ENCODE assay signal across 8 cellular contexts in the genomic region with DNA sequence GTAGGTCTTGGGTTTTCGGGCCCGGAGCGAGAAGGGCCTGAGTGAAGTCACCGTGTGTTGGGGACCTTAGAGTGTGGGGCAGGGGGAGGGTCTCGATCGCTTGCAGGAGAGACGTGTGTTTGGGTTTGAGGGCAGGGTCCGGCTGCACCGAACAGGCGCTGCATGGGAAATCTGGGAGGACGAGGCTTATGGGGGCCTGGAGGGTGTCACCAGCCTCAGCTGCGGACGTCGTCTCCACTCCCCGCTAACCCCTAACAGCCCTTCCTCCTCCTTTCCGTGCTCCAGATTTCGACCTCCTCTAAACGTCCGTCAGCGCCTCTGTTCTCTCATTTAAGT. TPM values are rescaled to one million over a fixed set of nuclear protein-coding genes. Genes with fewer than 3 reads are reported as not detected.
DNase-seq lines count a peak whose midpoint lies in the region; ATAC-seq, FAIRE-seq and TF ChIP-seq lines count a peak whose summit lies in the region.
"Not testable (repeated sequence)": the region's sequence is repeated elsewhere in the genome, so short reads cannot be mapped to it uniquely, and the experiment has no call there.

No MANE protein-coding gene starts in this region.

- H3K9me3 ChIP-seq in A549 (peaks cover 30% of the 10 kb centered on the region), mucosa of descending colon (peaks cover 14% of the 10 kb centered on the region)
- not testable (repeated sequence) for H3K9me3 ChIP-seq in skeletal muscle tissue (ENCODE audit: control insufficient read depth in 3 of 3, low read length in 3 of 3)

- not testable (repeated sequence) for TF ChIP-seq POLR2A in A549 (IDR thresholded peaks at IDR 0.05; ENCODE audit: low read length)

- not testable (repeated sequence) for H3K27me3 Mint-ChIP-seq in activated CD4-positive, alpha-beta memory T cell treated with anti-CD3 and anti-CD28 coated beads for 36 hours; glutamatergic neuron (ENCODE audit: unreplicated experiment)

- POLR2A ChIA-PET in A549 (lab: Yijun Ruan, JAX); activated CD4-positive, alpha-beta memory T cell treated with anti-CD3 and anti-CD28 coated beads for 36 hours (lab: Charles Lee): not testable (repeated sequence)

- H3K4me3 ChIP-seq in A549, result peak overlapping the region; percentile 85
- H3K4me3 ChIP-seq in bronchial epithelial cell (ENCODE audit: low read depth, low read length), result peak overlapping the region; percentile 75
- H3K4me3 ChIP-seq in mucosa of descending colon, result peak overlapping the region; percentile 60
- peak overlapping the region; percentile 79 to 83 (median 81) for H3K4me3 ChIP-seq in skeletal muscle tissue (ENCODE audit: low read length in 3 of 3)

- not testable (repeated sequence) for TF ChIP-seq EP300 in A549 (IDR thresholded peaks at IDR 0.05)

- peak overlapping the region; percentile 70 for H3K4me2 ChIP-seq in A549

- not testable (repeated sequence) for H3K36me3 ChIP-seq in bronchial epithelial cell (ENCODE audit: control insufficient read depth, insufficient read depth, low read length); mucosa of descending colon (ENCODE audit: low read depth)
- peaks cover 5 to 19% (median 14%) of the 10 kb centered on the region in 3 donors for H3K36me3 ChIP-seq in skeletal muscle tissue (ENCODE audit: control insufficient read depth in 3 of 3, insufficient read depth in 3 of 3, low read length in 3 of 3)

- WGBS in A549 (ENCODE audit: missing lambda C conversion rate), result 7% methylated on average over 20 of the region's 20 CpGs

- not testable (repeated sequence) for H3K27me3 ChIP-seq in bronchial epithelial cell (ENCODE audit: control insufficient read depth, insufficient read depth, low read length); skeletal muscle tissue (ENCODE audit: control insufficient read depth in 3 of 3, insufficient read depth in 3 of 3, low read length in 3 of 3)

- H3K36me3 Mint-ChIP-seq in activated CD4-positive, alpha-beta memory T cell treated with anti-CD3 and anti-CD28 coated beads for 36 hours, result peaks cover 31% of the 10 kb centered on the region
- H3K36me3 Mint-ChIP-seq in glutamatergic neuron (ENCODE audit: unreplicated experiment), result peaks cover 13% of the 10 kb centered on the region

- not testable (repeated sequence) for TF ChIP-seq RAD21 in A549 (conservative IDR thresholded peaks at IDR 0.05 in 1 of 2, IDR thresholded peaks at IDR 0.05 in 1 of 2)

- H3K9me3 Mint-ChIP-seq in activated CD4-positive, alpha-beta memory T cell treated with anti-CD3 and anti-CD28 coated beads for 36 hours, result not testable (repeated sequence)
- peaks cover 12% of the 10 kb centered on the region for H3K9me3 Mint-ChIP-seq in glutamatergic neuron (ENCODE audit: unreplicated experiment)

- peaks cover 29% of the 10 kb centered on the region for H3K4me1 Mint-ChIP-seq in activated CD4-positive, alpha-beta memory T cell treated with anti-CD3 and anti-CD28 coated beads for 36 hours (ENCODE audit: low read depth)
- not testable (repeated sequence) for H3K4me1 Mint-ChIP-seq in glutamatergic neuron (ENCODE audit: low read depth, unreplicated experiment)

- peak overlapping the region; percentile 66 for H3K27ac Mint-ChIP-seq in activated CD4-positive, alpha-beta memory T cell treated with anti-CD3 and anti-CD28 coated beads for 36 hours
- H3K27ac Mint-ChIP-seq in glutamatergic neuron (ENCODE audit: unreplicated experiment), result peak overlapping the region; percentile 90

- H3K27ac ChIP-seq in A549 (peak overlapping the region; percentile 89 to 98), skeletal muscle tissue (ENCODE audit: low read depth, low read length) (peak overlapping the region; percentile 58)

- not testable (repeated sequence) for DNase-seq in A549 (ENCODE audit: low read depth in 1 of 2, low spot score in 1 of 2); bronchial epithelial cell (ENCODE audit: low read depth); glutamatergic neuron; mucosa of descending colon
- DNase-seq in NCI-H82 (lab: John Stamatoyannopoulos, UW), result peak; percentile 33
- DNase-seq in activated CD4-positive, alpha-beta memory T cell treated with anti-CD3 and anti-CD28 coated beads for 36 hours, result peak; percentile 32

- intact Hi-C loops in activated CD4-positive, alpha-beta memory T cell treated with anti-CD3 and anti-CD28 coated beads for 36 hours (cut with micrococcal nuclease); mucosa of descending colon (cut with DNase I, micrococcal nuclease): not testable (repeated sequence)

- peak in 1 of 2 experiments; percentile 38; a peak in 1 of 6 replicates for ATAC-seq in A549
- ATAC-seq in GM19397 (IDR thresholded peaks at IDR 0.05; ENCODE audit: unreplicated experiment), result peak; percentile 1
- ATAC-seq in mucosa of descending colon, result not testable (repeated sequence)

- CTCF ChIA-PET in A549 (lab: Yijun Ruan, JAX), result not testable (repeated sequence)
- CTCF ChIA-PET in activated CD4-positive, alpha-beta memory T cell treated with anti-CD3 and anti-CD28 coated beads for 36 hours (lab: Charles Lee), result interaction anchor here (0.9 kb wide), 1 partner anchor 37 kb away, joined by 4 read pairs; no protein-coding TSS in a partner anchor

- TF ChIP-seq CTCF in A549 (IDR thresholded peaks at IDR 0.05); bronchial epithelial cell (IDR thresholded peaks at IDR 0.05; ENCODE audit: insufficient read depth, low read length, severe bottlenecking); glutamatergic neuron (IDR thresholded peaks at IDR 0.05; ENCODE audit: partially characterized antibody, unreplicated experiment); mucosa of descending colon (IDR thresholded peaks at IDR 0.05): not testable (repeated sequence)

- not testable (repeated sequence) for FAIRE-seq in A549 (lab: Jason Lieb, UNC); bronchial epithelial cell (lab: Jason Lieb, UNC)

- not testable (repeated sequence) for H3K4me1 ChIP-seq in A549; mucosa of descending colon (ENCODE audit: low read depth); skeletal muscle tissue (ENCODE audit: control insufficient read depth in 3 of 3, insufficient read depth in 3 of 3, low read length in 3 of 3)

- H3K9ac ChIP-seq in skeletal muscle tissue (ENCODE audit: low read depth in 1 of 3, low read length in 3 of 3), result peak overlapping the region; percentile 74 to 86 (median 83)

- H3K4me3 Mint-ChIP-seq in activated CD4-positive, alpha-beta memory T cell treated with anti-CD3 and anti-CD28 coated beads for 36 hours, result peak overlapping the region; percentile 92
- peak overlapping the region; percentile 95 for H3K4me3 Mint-ChIP-seq in glutamatergic neuron (ENCODE audit: unreplicated experiment)

RNA-seq across cellular contexts. Expression of a gene that starts 0.7 kb away (rescaled TPM):
- 9.5 and 11.2 TPM in 2 replicates for polyA plus RNA-seq in A549 (2011; rRNA removed)
- 1.1 and 1.2 TPM in 2 replicates for polyA plus RNA-seq in A549 (2012; cell fraction: cytosol; rRNA removed)
- polyA plus RNA-seq in A549 (2012; cell fraction: nucleus; rRNA removed), result 2.3 and 3.0 TPM in 2 replicates
- 6.7 to 7.0 TPM (median 6.8 TPM) in 3 replicates for polyA plus RNA-seq in A549 (2017; fragmentation: RNase III; extraction: RNeasy Plus Mini Kit Qiagen cat#74134 plus additional on column Dnase treatment)
- 6.0 and 6.8 TPM in 2 replicates for polyA minus RNA-seq in A549 (2011; rRNA and poly(A)+ RNA removed)
- 1 to 10 TPM; 9.0 to 9.1 TPM for total RNA-seq in activated CD4-positive, alpha-beta memory T cell treated with anti-CD3 and anti-CD28 coated beads for 36 hours
- total RNA-seq in bronchial epithelial cell, result 10.0 and 10.6 TPM in 2 replicates
- total RNA-seq in glutamatergic neuron (ENCODE audit: unreplicated experiment), result 18.0 TPM
- total RNA-seq in mucosa of descending colon, result 10 to 100 TPM in 2 of 3 donors, 1 to 10 TPM in 1; 9.3 to 15.3 (median 12.6) TPM
- 6.3 TPM for total RNA-seq in skeletal muscle tissue
